25 cellular contexts compared by ENCODE assay signal in the genomic region with DNA sequence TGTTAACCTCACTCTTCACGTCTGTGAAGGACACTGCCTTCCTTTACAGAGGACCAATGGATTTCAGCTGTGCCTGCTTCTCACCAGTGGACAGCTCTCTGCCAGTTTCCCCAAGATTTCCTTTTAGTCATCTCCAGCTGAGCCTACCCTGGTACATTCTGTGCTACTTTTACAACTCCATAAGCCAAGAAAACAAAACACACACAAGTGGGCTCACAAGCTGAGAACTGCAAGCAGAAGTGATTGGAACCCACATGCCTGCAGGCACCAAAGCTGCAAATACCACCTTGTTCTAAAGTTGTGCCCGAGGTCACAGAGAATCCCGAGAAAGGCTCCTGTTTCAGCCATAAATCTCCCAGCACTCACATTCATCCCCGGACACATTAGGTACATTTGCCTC.
DNase-seq lines count a peak whose midpoint lies in the region; ATAC-seq and TF ChIP-seq lines count a peak whose summit lies in the region.
"Had no signal": no experiment of that assay in that cellular context is flagged by ENCODE, and none has a peak within 500 bp of the region (broad histone marks: within the 10 kb centered on the region; RNA-seq: fewer than 3 reads in every experiment).

No MANE protein-coding gene starts in this region.

- H3K9me3 ChIP-seq in skeletal muscle satellite cell (replicated peaks; ENCODE audit: low read length) = no peaks in the 10 kb centered on the region
- H3K9me3 ChIP-seq in smooth muscle cell (replicated peaks; ENCODE audit: low read depth) = no peaks in the 10 kb centered on the region
- H3K9me3 ChIP-seq in neuronal stem cell (replicated peaks in 1 of 2; ENCODE audit: control insufficient read depth in 2 of 2, insufficient read depth in 1 of 2, low read depth in 1 of 2, low read length in 2 of 2) = no peaks in the 10 kb centered on the region
- H3K9me3 ChIP-seq: body of pancreas, colonic mucosa, HAP-1, lower lobe of right lung, pancreas, upper lobe of left lung had no signal

- peak overlapping the region; percentile 73; the same call in 1 of the 2 replicates for H3K27ac Mint-ChIP-seq in GM23338
- H3K27ac Mint-ChIP-seq: activated CD4-positive, alpha-beta T cell treated with anti-CD3 and anti-CD28 coated beads for 36 hours; activated naive CD4-positive, alpha-beta T cell treated with anti-CD3 and anti-CD28 coated beads, Interleukin-2, amount 50 U/mL, for 24 hours; activated T-helper 1 cell treated with anti-CD3 and anti-CD28 coated beads, Interleukin-12 subunit alpha, Interleukin-12 subunit beta, Interleukin-2, Interleukin-4 antibody, amounts not matched to agents 30 ng/mL and 10 ng/mL and 1 ng/mL, durations not matched to agents 14 hours and 24 hours and 36 hours; naive B cell had no signal

- H3K36me3 ChIP-seq in GM23338 (ENCODE audit: insufficient read depth) = no peaks in the 10 kb centered on the region
- no peaks in the 10 kb centered on the region for H3K36me3 ChIP-seq in skeletal muscle satellite cell (ENCODE audit: insufficient read depth, low read length)
- no peaks in the 10 kb centered on the region for H3K36me3 ChIP-seq in smooth muscle cell (ENCODE audit: low read depth)
- H3K36me3 ChIP-seq in neuronal stem cell (replicated peaks in 1 of 2; ENCODE audit: control insufficient read depth in 2 of 2, insufficient read depth in 2 of 2, low read length in 2 of 2) = no peaks in the 10 kb centered on the region
- H3K36me3 ChIP-seq: colonic mucosa, HAP-1, lower lobe of right lung, pancreas, upper lobe of left lung had no signal

- no peaks in the 10 kb centered on the region for H3K9me2 ChIP-seq in GM23338 (ENCODE audit: insufficient read depth)

- H2BK15ac ChIP-seq in neuronal stem cell (ENCODE audit: low read length) = no peak overlapping the region

- H3K36me3 Mint-ChIP-seq in GM23338 (ENCODE audit: low read depth) = no peaks in the 10 kb centered on the region
- H3K36me3 Mint-ChIP-seq: activated naive CD4-positive, alpha-beta T cell treated with anti-CD3 and anti-CD28 coated beads, Interleukin-2, amount 50 U/mL, for 24 hours; naive B cell had no signal

- H3K27me3 ChIP-seq in GM23338 (ENCODE audit: insufficient read depth) = no peaks in the 10 kb centered on the region
- H3K27me3 ChIP-seq in skeletal muscle satellite cell (ENCODE audit: control insufficient read depth, insufficient read depth, low read length) = no peaks in the 10 kb centered on the region
- no peaks in the 10 kb centered on the region for H3K27me3 ChIP-seq in smooth muscle cell (ENCODE audit: low read depth)
- no peaks in the 10 kb centered on the region for H3K27me3 ChIP-seq in neuronal stem cell (ENCODE audit: control insufficient read depth in 3 of 3, insufficient read depth in 3 of 3, low read depth in 1 of 3, low read length in 3 of 3)
- H3K27me3 ChIP-seq: body of pancreas, colonic mucosa, pancreas, upper lobe of left lung had no signal

- no peak overlapping the region for H2BK5ac ChIP-seq in neuronal stem cell (ENCODE audit: low read length)

- no peak overlapping the region for H4K8ac ChIP-seq in neuronal stem cell (ENCODE audit: low read depth, low read length)

- H4K20me1 ChIP-seq in GM23338 (replicated peaks; ENCODE audit: insufficient read depth) (0 out of 2 replicates have a peak, but pooled peaks cover 4% of the 10 kb centered on the region), smooth muscle cell (ENCODE audit: low read depth) (no peaks in the 10 kb centered on the region)

- no peak overlapping the region for H3K4ac ChIP-seq in neuronal stem cell (ENCODE audit: low read length)

- H3K4me3 ChIP-seq in GM23338 = no peak overlapping the region
- H3K4me3 ChIP-seq in skeletal muscle satellite cell (ENCODE audit: low read length) = no peak overlapping the region
- H3K4me3 ChIP-seq in smooth muscle cell = no peak overlapping the region
- no peak overlapping the region for H3K4me3 ChIP-seq in neuronal stem cell (ENCODE audit: low read length in 2 of 2)
- H3K4me3 ChIP-seq: body of pancreas, colonic mucosa, HAP-1, lower lobe of right lung, pancreas, upper lobe of left lung had no signal

- H2AFZ ChIP-seq in GM23338 (no peak overlapping the region), smooth muscle cell (ENCODE audit: low read depth) (no peak overlapping the region), neuronal stem cell (ENCODE audit: low read length) (no peak overlapping the region)

- no peak overlapping the region for H4K91ac ChIP-seq in neuronal stem cell (ENCODE audit: low read depth, low read length, poor library complexity)

- H2AK5ac ChIP-seq in neuronal stem cell (ENCODE audit: low read depth, low read length) = no peak overlapping the region

- H3K9ac ChIP-seq in skeletal muscle satellite cell (ENCODE audit: low read depth, low read length) (no peak overlapping the region), smooth muscle cell (ENCODE audit: low read depth) (no peak overlapping the region), neuronal stem cell (ENCODE audit: low read depth, low read length, poor library complexity) (no peak overlapping the region)

- H3K27ac ChIP-seq in GM23338 (ENCODE audit: low read depth) = no peak overlapping the region
- H3K27ac ChIP-seq in smooth muscle cell (ENCODE audit: low read depth) = no peak overlapping the region
- no peak overlapping the region for H3K27ac ChIP-seq in neuronal stem cell (replicated peaks; ENCODE audit: low read length)
- H3K27ac ChIP-seq: body of pancreas, colonic mucosa, lower lobe of right lung, pancreas, upper lobe of left lung had no signal

- H3K27me3 Mint-ChIP-seq in GM23338 (ENCODE audit: insufficient read depth, low read depth, poor library complexity) = no peaks in the 10 kb centered on the region
- H3K27me3 Mint-ChIP-seq: activated naive CD4-positive, alpha-beta T cell treated with anti-CD3 and anti-CD28 coated beads, Interleukin-2, amount 50 U/mL, for 24 hours had no signal

- no peak for ATAC-seq in GM23338
- ATAC-seq: activated CD4-positive, alpha-beta T cell treated with anti-CD3 and anti-CD28 coated beads for 36 hours; body of pancreas; lower lobe of right lung; pancreas; stimulated activated naive CD8-positive, alpha-beta T cell treated with anti-CD3 and anti-CD28 coated beads, Interleukin-15, Interleukin-2, amounts not matched to agents 100 U/mL and 50 U/mL, for 24 hours had no signal

- TF ChIP-seq CTCF in GM23338 (conservative IDR thresholded peaks at IDR 0.05; ENCODE audit: low read depth in 2 of 2) (no peak), smooth muscle cell (IDR thresholded peaks at IDR 0.05; ENCODE audit: borderline replicate concordance, insufficient read depth, poor library complexity, severe bottlenecking) (no peak)

- no peak overlapping the region for H2BK12ac ChIP-seq in neuronal stem cell (ENCODE audit: low read length)

- H3F3A ChIP-seq in GM23338 (replicated peaks; ENCODE audit: low read depth) (no peaks in the 10 kb centered on the region), smooth muscle cell (ENCODE audit: low read depth) (no peaks in the 10 kb centered on the region)

- no peak overlapping the region for H3K4me3 Mint-ChIP-seq in GM23338
- H3K4me3 Mint-ChIP-seq: activated CD4-positive, alpha-beta T cell treated with anti-CD3 and anti-CD28 coated beads for 36 hours; activated naive CD4-positive, alpha-beta T cell treated with anti-CD3 and anti-CD28 coated beads, Interleukin-2, amount 50 U/mL, for 24 hours; activated T-helper 1 cell treated with anti-CD3 and anti-CD28 coated beads, Interleukin-12 subunit alpha, Interleukin-12 subunit beta, Interleukin-2, Interleukin-4 antibody, amounts not matched to agents 30 ng/mL and 10 ng/mL and 1 ng/mL, durations not matched to agents 14 hours and 24 hours and 36 hours; naive B cell had no signal

- no peak overlapping the region for H3K23ac ChIP-seq in neuronal stem cell (ENCODE audit: low read depth, low read length, poor library complexity)

- no peak overlapping the region for H2BK120ac ChIP-seq in neuronal stem cell (ENCODE audit: low read depth, low read length)

- H3K79me2 ChIP-seq in GM23338 (replicated peaks; ENCODE audit: insufficient read depth) (no peaks in the 10 kb centered on the region), smooth muscle cell (ENCODE audit: low read depth) (no peaks in the 10 kb centered on the region)

- H3K4me2 ChIP-seq in GM23338 (no peak overlapping the region), skeletal muscle satellite cell (ENCODE audit: low read length) (peak overlapping the region; percentile 58), smooth muscle cell (no peak overlapping the region), neuronal stem cell (ENCODE audit: insufficient read depth, low read length, poor library complexity, severe bottlenecking) (no peak overlapping the region)

- DNase-seq in GM23338 (ENCODE audit: low spot score) (no peak), astrocyte of the hippocampus (ENCODE audit: low read depth, low spot score) (peak; percentile 26), medulla oblongata (ENCODE audit: extremely low spot score) (peak; percentile 60), OCI-M2 (lab: John Stamatoyannopoulos, UW; ENCODE audit: unreplicated experiment) (no peak), smooth muscle cell (lab: John Stamatoyannopoulos, UW; ENCODE audit: unreplicated experiment) (no peak), neuronal stem cell (ENCODE audit: low spot score) (no peak), SHP77 treated with DMSO at 0.1 percent for 48 hours (lab: John Stamatoyannopoulos, UW) (no peak)
- DNase-seq: activated CD4-positive, alpha-beta T cell treated with anti-CD3 and anti-CD28 coated beads for 36 hours; body of pancreas; colonic mucosa; DMS53; Kasumi-1; lower lobe of right lung; naive B cell; NCI-H1105; NCI-H526; pancreas; small intestine; stimulated activated CD4-positive, alpha-beta T cell treated with anti-CD3 and anti-CD28 coated beads, Interleukin-2, amount 100 ng/mL, for 48 hours; stimulated activated naive CD8-positive, alpha-beta T cell treated with anti-CD3 and anti-CD28 coated beads, Interleukin-15, Interleukin-2, amounts not matched to agents 100 U/mL and 50 U/mL, for 24 hours had no signal

- H3K9me3 Mint-ChIP-seq in GM23338 = no peaks in the 10 kb centered on the region
- H3K9me3 Mint-ChIP-seq: activated naive CD4-positive, alpha-beta T cell treated with anti-CD3 and anti-CD28 coated beads, Interleukin-2, amount 50 U/mL, for 24 hours; activated T-helper 1 cell treated with anti-CD3 and anti-CD28 coated beads, Interleukin-12 subunit alpha, Interleukin-12 subunit beta, Interleukin-2, Interleukin-4 antibody, amounts not matched to agents 30 ng/mL and 10 ng/mL and 1 ng/mL, durations not matched to agents 14 hours and 24 hours and 36 hours had no signal

- H3K79me1 ChIP-seq in neuronal stem cell (ENCODE audit: low read depth, low read length) = no peaks in the 10 kb centered on the region

- no peak overlapping the region for H3K14ac ChIP-seq in neuronal stem cell (ENCODE audit: low read length)

- H3K4me1 Mint-ChIP-seq in GM23338 = peaks cover 22% of the 10 kb centered on the region
- H3K4me1 Mint-ChIP-seq: activated CD4-positive, alpha-beta T cell treated with anti-CD3 and anti-CD28 coated beads for 36 hours; activated naive CD4-positive, alpha-beta T cell treated with anti-CD3 and anti-CD28 coated beads, Interleukin-2, amount 50 U/mL, for 24 hours; naive B cell had no signal

- H3K18ac ChIP-seq in neuronal stem cell (ENCODE audit: low read length) = no peak overlapping the region

- H3K4me1 ChIP-seq in GM23338 (ENCODE audit: insufficient read depth) (peaks cover 15% of the 10 kb centered on the region; the same call in 1 of the 2 replicates), skeletal muscle satellite cell (ENCODE audit: control insufficient read depth, insufficient read depth, low read length) (peaks cover 43% of the 10 kb centered on the region), smooth muscle cell (ENCODE audit: low read depth) (no peaks in the 10 kb centered on the region), neuronal stem cell (ENCODE audit: control insufficient read depth in 2 of 2, insufficient read depth in 1 of 2, low read depth in 1 of 2, low read length in 2 of 2) (peaks cover 0 to 3% of the 10 kb centered on the region in 2 donors)
- H3K4me1 ChIP-seq: body of pancreas, colonic mucosa, HAP-1, lower lobe of right lung, pancreas had no signal

- 64% methylated on average over 4 of the region's 4 CpGs for WGBS in smooth muscle cell (ENCODE audit: low lambda C conversion rate)
- no CpG with 5 or more reads among the region's 4 CpGs for WGBS in neuronal stem cell (ENCODE audit: extremely low coverage in 2 of 2, insufficient read length in 2 of 2, insufficient replicate concordance in 1 of 2), 2 donors

Comparison
In these comparisons a context has a peak if more than half of its experiments do, and no peak if none do; other contexts are left out.
1. DNase-seq: peak in astrocyte of the hippocampus (single experiment) and medulla oblongata (single experiment); none in GM23338 (single experiment), OCI-M2 (single experiment), smooth muscle cell (single experiment), neuronal stem cell (single experiment) and SHP77 treated with DMSO at 0.1 percent for 48 hours (single experiment).